Comparison of ENCODE assay signal across 21 cellular contexts in genomic region chr13:97289514-97290298, GRCh38.
A peak's percentile ranks its signal among the peaks of the same experiment; 100 is the strongest.
DNase-seq lines count a peak whose midpoint lies in the region; ATAC-seq, FAIRE-seq and TF ChIP-seq lines count a peak whose summit lies in the region.
"Had no signal": no experiment of that assay in that cellular context is flagged by ENCODE, and none has a peak within 500 bp of the region (broad histone marks: within the 10 kb centered on the region; RNA-seq: fewer than 3 reads in every experiment).

No MANE protein-coding gene starts in this region.

- peak in 1 of 2 donors; percentile 5 for TF ChIP-seq RAD21 in liver (IDR thresholded peaks at IDR 0.05)

- H3K27ac ChIP-seq in liver (ENCODE audit: low read depth in 1 of 2, low read length in 2 of 2) (no peak overlapping the region), tibial artery (no peak overlapping the region)

- H3K36me3 Mint-ChIP-seq in activated CD4-positive, alpha-beta memory T cell treated with anti-CD3 and anti-CD28 coated beads for 36 hours = peaks cover 13% of the 10 kb centered on the region
- H3K36me3 Mint-ChIP-seq in activated CD4-positive, alpha-beta memory T cell treated with anti-CD3 and anti-CD28 coated beads, Interleukin-2, amount 10 ng/mL, durations not matched to agents 7 days and 5 days (ENCODE audit: low read depth) = peaks cover 3% of the 10 kb centered on the region
- peaks cover 6% of the 10 kb centered on the region for H3K36me3 Mint-ChIP-seq in activated T-helper 17 cell treated with anti-CD3 and anti-CD28 coated beads, Interleukin-2, amount 50 U/mL, for 72 hours (ENCODE audit: low read depth)

- intact Hi-C loops in activated CD4-positive, alpha-beta memory T cell treated with anti-CD3 and anti-CD28 coated beads for 36 hours (cut with micrococcal nuclease) = loop anchor here (2.0 to 5.0 kb wide), 2 partner anchors 13 to 53 kb away; no protein-coding TSS in a partner anchor
- intact Hi-C loops in tibial artery (cut with DNase I; ENCODE audit: low total_unique reads) = loop anchor here (10.0 kb wide), 1 partner anchor 45 kb away; no protein-coding TSS in a partner anchor

- WGBS in liver = 65% methylated on average over 4 of the region's 4 CpGs

- H3K9me3 ChIP-seq in liver (ENCODE audit: control insufficient read depth in 4 of 4, low read length in 3 of 4) = no peaks in the 10 kb centered on the region
- H3K9me3 ChIP-seq in tibial artery = no peaks in the 10 kb centered on the region

- POLR2A ChIA-PET in activated CD4-positive, alpha-beta memory T cell treated with anti-CD3 and anti-CD28 coated beads for 36 hours (lab: Charles Lee) = no interaction called here
- POLR2A ChIA-PET in activated CD4-positive, alpha-beta memory T cell treated with anti-CD3 and anti-CD28 coated beads, Interleukin-2, amount 10 ng/mL, durations not matched to agents 7 days and 5 days (lab: Charles Lee) = no interaction called here

- H3K4me3 Mint-ChIP-seq in activated CD4-positive, alpha-beta memory T cell treated with anti-CD3 and anti-CD28 coated beads for 36 hours = no peak overlapping the region
- H3K4me3 Mint-ChIP-seq in activated CD4-positive, alpha-beta memory T cell treated with anti-CD3 and anti-CD28 coated beads, Interleukin-2, amount 10 ng/mL, durations not matched to agents 7 days and 5 days = no peak overlapping the region
- H3K4me3 Mint-ChIP-seq in activated T-helper 17 cell treated with anti-CD3 and anti-CD28 coated beads, Interleukin-2, amount 50 U/mL, for 72 hours = peak overlapping the region; percentile 67
- H3K4me3 Mint-ChIP-seq: GM23338 had no signal

- no peak for TF ChIP-seq POLR2A in H54 (IDR thresholded peaks at IDR 0.05; ENCODE audit: low read depth, low read length)

- peak; percentile 23 for FAIRE-seq in H54 (lab: Jason Lieb, UNC)
- FAIRE-seq: GM12892, RCC 7860 had no signal

- H3K36me3 ChIP-seq in liver (ENCODE audit: control insufficient read depth in 4 of 4, insufficient read depth in 3 of 4, low read depth in 1 of 4, low read length in 3 of 4) = peaks cover 0 to 5% (median 0%) of the 10 kb centered on the region in 4 donors
- no peaks in the 10 kb centered on the region for H3K36me3 ChIP-seq in tibial artery

- no peaks in the 10 kb centered on the region for H3K27me3 Mint-ChIP-seq in activated CD4-positive, alpha-beta memory T cell treated with anti-CD3 and anti-CD28 coated beads for 36 hours
- H3K27me3 Mint-ChIP-seq in activated CD4-positive, alpha-beta memory T cell treated with anti-CD3 and anti-CD28 coated beads, Interleukin-2, amount 10 ng/mL, durations not matched to agents 7 days and 5 days = no peaks in the 10 kb centered on the region
- no peaks in the 10 kb centered on the region for H3K27me3 Mint-ChIP-seq in activated T-helper 17 cell treated with anti-CD3 and anti-CD28 coated beads, Interleukin-2, amount 50 U/mL, for 72 hours

- H3K9ac ChIP-seq in liver (ENCODE audit: low read depth in 1 of 2, low read length in 2 of 2) = no peak overlapping the region

- H3K4me1 ChIP-seq in liver (ENCODE audit: control insufficient read depth in 4 of 4, insufficient read depth in 4 of 4, low read length in 3 of 4) = peaks cover 4 to 57% (median 29%) of the 10 kb centered on the region in 4 donors
- peaks cover 0 to 39% (median 16%) of the 10 kb centered on the region in 4 donors for H3K4me1 ChIP-seq in tibial artery

- no peaks in the 10 kb centered on the region for H3K9me3 Mint-ChIP-seq in activated CD4-positive, alpha-beta memory T cell treated with anti-CD3 and anti-CD28 coated beads for 36 hours
- no peaks in the 10 kb centered on the region for H3K9me3 Mint-ChIP-seq in activated CD4-positive, alpha-beta memory T cell treated with anti-CD3 and anti-CD28 coated beads, Interleukin-2, amount 10 ng/mL, durations not matched to agents 7 days and 5 days
- no peaks in the 10 kb centered on the region for H3K9me3 Mint-ChIP-seq in activated T-helper 17 cell treated with anti-CD3 and anti-CD28 coated beads, Interleukin-2, amount 50 U/mL, for 72 hours
- H3K9me3 Mint-ChIP-seq: GM23338 had no signal

- no peak for DNase-seq in activated CD4-positive, alpha-beta memory T cell treated with anti-CD3 and anti-CD28 coated beads for 36 hours
- DNase-seq in activated CD4-positive, alpha-beta memory T cell treated with anti-CD3 and anti-CD28 coated beads, Interleukin-2, amount 10 ng/mL, durations not matched to agents 7 days and 5 days = no peak
- DNase-seq in H54 (ENCODE audit: insufficient read length, low spot score) (no peak), EL (no peak), tibial artery (no peak)
- DNase-seq: C1 segment of cervical spinal cord, DMS 273 treated with DMSO at 0.1 percent for 48 hours, GF-D8, Karpas-422, MM.1S, NCI-H1105 treated with DMSO at 0.1 percent for 48 hours, NCI-H1694 treated with DMSO at 0.1 percent for 48 hours, NCI-H2107, NCI-H226, Right ventricle myocardium superior had no signal

- CTCF ChIA-PET in activated CD4-positive, alpha-beta memory T cell treated with anti-CD3 and anti-CD28 coated beads for 36 hours (lab: Charles Lee) = no interaction called here
- CTCF ChIA-PET in activated CD4-positive, alpha-beta memory T cell treated with anti-CD3 and anti-CD28 coated beads, Interleukin-2, amount 10 ng/mL, durations not matched to agents 7 days and 5 days (lab: Charles Lee) = no interaction called here

- H3K27me3 ChIP-seq in liver (ENCODE audit: control insufficient read depth in 4 of 4, insufficient read depth in 4 of 4, low read length in 3 of 4) = no peaks in the 10 kb centered on the region
- no peaks in the 10 kb centered on the region for H3K27me3 ChIP-seq in tibial artery

- H3K4me3 ChIP-seq in liver (ENCODE audit: low read depth in 1 of 3, low read length in 3 of 3) = no peak overlapping the region
- H3K4me3 ChIP-seq in tibial artery = no peak overlapping the region
- H3K4me3 ChIP-seq: GM23338 had no signal

- H3K27ac Mint-ChIP-seq in activated CD4-positive, alpha-beta memory T cell treated with anti-CD3 and anti-CD28 coated beads for 36 hours = peak overlapping the region; percentile 72
- H3K27ac Mint-ChIP-seq in activated CD4-positive, alpha-beta memory T cell treated with anti-CD3 and anti-CD28 coated beads, Interleukin-2, amount 10 ng/mL, durations not matched to agents 7 days and 5 days = no peak overlapping the region
- peak overlapping the region; percentile 82 for H3K27ac Mint-ChIP-seq in activated T-helper 17 cell treated with anti-CD3 and anti-CD28 coated beads, Interleukin-2, amount 50 U/mL, for 72 hours
- H3K27ac Mint-ChIP-seq: GM23338 had no signal

- TF ChIP-seq CTCF in liver (IDR thresholded peaks at IDR 0.05; ENCODE audit: low read depth, low read length, missing input control) (no peak), tibial artery (IDR thresholded peaks at IDR 0.05) (no peak)

- H3K4me1 Mint-ChIP-seq in activated CD4-positive, alpha-beta memory T cell treated with anti-CD3 and anti-CD28 coated beads for 36 hours (ENCODE audit: low read depth) = peaks cover 54% of the 10 kb centered on the region
- H3K4me1 Mint-ChIP-seq in activated CD4-positive, alpha-beta memory T cell treated with anti-CD3 and anti-CD28 coated beads, Interleukin-2, amount 10 ng/mL, durations not matched to agents 7 days and 5 days = peaks cover 13% of the 10 kb centered on the region
- H3K4me1 Mint-ChIP-seq in activated T-helper 17 cell treated with anti-CD3 and anti-CD28 coated beads, Interleukin-2, amount 50 U/mL, for 72 hours = peaks cover 35% of the 10 kb centered on the region
- H3K4me1 Mint-ChIP-seq: GM23338 had no signal

- ATAC-seq in activated T-helper 17 cell treated with anti-CD3 and anti-CD28 coated beads, Interleukin-2, amount 50 U/mL, for 72 hours (replicated peaks) = no peak
- no peak for ATAC-seq in GM21515 (IDR thresholded peaks at IDR 0.05; ENCODE audit: unreplicated experiment)
- ATAC-seq: GM23338 had no signal

TF ChIP-seq in liver, 16 proteins besides CTCF, POLR2A, EP300 and RAD21:
- peak in 1 of 2 donors; percentile 16 for TF ChIP-seq RXRA (IDR thresholded peaks at IDR 0.05)
- TF ChIP-seq REST (IDR thresholded peaks at IDR 0.05) = no peak
- TF ChIP-seq HNF4A (conservative IDR thresholded peaks at IDR 0.05) = peak; percentile 62 to 68
